In the genomic region with DNA sequence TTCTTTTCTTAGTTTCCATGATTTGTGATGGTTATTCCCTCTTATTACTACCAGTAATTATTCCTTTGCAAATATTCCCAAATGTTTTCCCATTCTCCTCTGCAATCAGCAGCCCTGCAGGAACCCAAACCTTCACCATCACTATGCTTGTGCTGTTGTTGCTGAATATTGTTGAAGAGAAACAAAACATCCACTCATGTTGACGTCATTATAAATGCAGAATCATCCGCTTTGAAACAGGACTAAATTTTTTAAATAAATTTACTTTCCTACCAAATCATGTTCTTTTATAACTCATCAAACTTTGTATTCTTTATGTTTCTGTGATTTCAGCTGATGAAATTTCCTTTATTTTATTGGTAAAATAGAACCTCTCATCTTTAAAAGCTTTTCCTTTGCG, we compare ENCODE assay signal across 33 cellular contexts.
"Had no signal": no experiment of that assay in that cellular context is flagged by ENCODE, and none has a peak within 500 bp of the region (broad histone marks: within the 10 kb centered on the region; RNA-seq: fewer than 3 reads in every experiment).

No MANE protein-coding gene starts in this region.

- H3K79me2 ChIP-seq: parathyroid adenoma had no signal

- DNase-seq: naive thymus-derived CD8-positive, alpha-beta T cell; nephron progenitor cell; nucleus accumbens; ovary; posterior cingulate gyrus; psoas muscle; right cardiac atrium; spleen; stimulated activated CD4-positive, alpha-beta T cell treated with anti-CD3 and anti-CD28 coated beads, Interleukin-12 subunit alpha, Interleukin-12 subunit beta, amount 100 ng/mL, for 4 hours; stimulated activated CD4-positive, alpha-beta T cell treated with anti-CD3 and anti-CD28 coated beads, Interleukin-1b, Interleukin-23, amount 100 ng/mL, for 48 hours; stimulated activated CD4-positive, alpha-beta T cell treated with anti-CD3 and anti-CD28 coated beads, Interleukin-4, amount 100 ng/mL, for 1 hour; stimulated activated CD4-positive, alpha-beta T cell treated with anti-CD3 and anti-CD28 coated beads, Interleukin-4, amount 100 ng/mL, for 4 hours; stimulated activated CD8-positive, alpha-beta memory T cell treated with anti-CD3 and anti-CD28 coated beads, Interleukin-4, amount 100 ng/mL, for 48 hours; stimulated activated naive CD4-positive, alpha-beta T cell; stimulated activated naive CD8-positive, alpha-beta T cell treated with anti-CD3 and anti-CD28 coated beads, Interleukin-15, amount 100 ng/mL, for 72 hours; stimulated activated naive CD8-positive, alpha-beta T cell treated with anti-CD3 and anti-CD28 coated beads, Interleukin-15, Interleukin-2, amounts not matched to agents 100 U/mL and 50 U/mL, for 24 hours; substantia nigra; testis; tibial artery; transverse colon; upper lobe of right lung; uterus had no signal

- H2AFZ ChIP-seq: parathyroid adenoma had no signal

- H3K27me3 Mint-ChIP-seq: naive thymus-derived CD8-positive, alpha-beta T cell; natural killer cell treated with Interleukin-12 subunit alpha and Interleukin-12 subunit beta and Interleukin-15 and Interleukin-18, amount 100 ng/mL, for 72 hours; progenitor cell of endocrine pancreas; stimulated activated memory B cell treated with anti-CD40 and anti-IgM and Interleukin-4, amounts not matched to agents 10 μg/mL and 1 μg/mL and 100 μg/mL, for 72 hours; stimulated activated naive CD8-positive, alpha-beta T cell treated with anti-CD3 and anti-CD28 coated beads, Interleukin-15, amount 100 ng/mL, for 72 hours; type B pancreatic cell had no signal

- H3K4me3 Mint-ChIP-seq: naive thymus-derived CD8-positive, alpha-beta T cell; natural killer cell treated with Interleukin-12 subunit alpha and Interleukin-12 subunit beta and Interleukin-15 and Interleukin-18, amount 100 ng/mL, for 72 hours; nephron progenitor cell; neural crest cell; stimulated activated memory B cell treated with anti-CD40 and anti-IgM and Interleukin-4, amounts not matched to agents 10 μg/mL and 1 μg/mL and 100 μg/mL, for 72 hours; stimulated activated naive CD8-positive, alpha-beta T cell treated with anti-CD3 and anti-CD28 coated beads, Interleukin-15, amount 100 ng/mL, for 72 hours; type B pancreatic cell had no signal

- H3K4me1 ChIP-seq: parathyroid adenoma, psoas muscle, spleen, suprapubic skin, testis, tibial artery, transverse colon, upper lobe of right lung, uterus had no signal

- H3K36me3 Mint-ChIP-seq: natural killer cell treated with Interleukin-12 subunit alpha and Interleukin-12 subunit beta and Interleukin-15 and Interleukin-18, amount 100 ng/mL, for 72 hours; stimulated activated memory B cell treated with anti-CD40 and anti-IgM and Interleukin-4, amounts not matched to agents 10 μg/mL and 1 μg/mL and 100 μg/mL, for 72 hours; type B pancreatic cell had no signal

- H3K27me3 ChIP-seq: neutrophil, ovary, spleen, suprapubic skin, testis, tibial artery, transverse colon, upper lobe of right lung, uterus had no signal

- H3K27ac ChIP-seq: neutrophil, ovary, parathyroid adenoma, psoas muscle, skin epidermis, spleen, suprapubic skin, testis, tibial artery, transverse colon, upper lobe of right lung, uterus had no signal

- H3K9ac ChIP-seq: parathyroid adenoma had no signal

- ATAC-seq: naive thymus-derived CD8-positive, alpha-beta T cell; natural killer cell treated with Interleukin-12 subunit alpha and Interleukin-12 subunit beta and Interleukin-15 and Interleukin-18, amount 100 ng/mL, for 72 hours; psoas muscle; right cardiac atrium; sciatic nerve; stimulated activated memory B cell treated with anti-CD40 and anti-IgM and Interleukin-4, amounts not matched to agents 10 μg/mL and 1 μg/mL and 100 μg/mL, for 72 hours; stimulated activated naive CD8-positive, alpha-beta T cell treated with anti-CD3 and anti-CD28 coated beads, Interleukin-15, amount 100 ng/mL, for 72 hours; stimulated activated naive CD8-positive, alpha-beta T cell treated with anti-CD3 and anti-CD28 coated beads, Interleukin-15, Interleukin-2, amounts not matched to agents 100 U/mL and 50 U/mL, for 24 hours; upper lobe of right lung had no signal

- H3K4me3 ChIP-seq: ovary, psoas muscle, skin epidermis, smooth muscle cell, spleen, suprapubic skin, testis, tibial artery, transverse colon, upper lobe of right lung, uterus had no signal

- H3K36me3 ChIP-seq: neutrophil, ovary, spleen, suprapubic skin, tibial artery, transverse colon, upper lobe of right lung, uterus had no signal

- H3K4me1 Mint-ChIP-seq: neural crest cell; stimulated activated memory B cell treated with anti-CD40 and anti-IgM and Interleukin-4, amounts not matched to agents 10 μg/mL and 1 μg/mL and 100 μg/mL, for 72 hours; stimulated activated naive CD8-positive, alpha-beta T cell treated with anti-CD3 and anti-CD28 coated beads, Interleukin-15, amount 100 ng/mL, for 72 hours had no signal

- H3K27ac Mint-ChIP-seq: naive thymus-derived CD8-positive, alpha-beta T cell; natural killer cell treated with Interleukin-12 subunit alpha and Interleukin-12 subunit beta and Interleukin-15 and Interleukin-18, amount 100 ng/mL, for 72 hours; nephron progenitor cell; progenitor cell of endocrine pancreas; stimulated activated memory B cell treated with anti-CD40 and anti-IgM and Interleukin-4, amounts not matched to agents 10 μg/mL and 1 μg/mL and 100 μg/mL, for 72 hours; stimulated activated naive CD8-positive, alpha-beta T cell treated with anti-CD3 and anti-CD28 coated beads, Interleukin-15, amount 100 ng/mL, for 72 hours; type B pancreatic cell had no signal

- H3K9me3 Mint-ChIP-seq: natural killer cell treated with Interleukin-12 subunit alpha and Interleukin-12 subunit beta and Interleukin-15 and Interleukin-18, amount 100 ng/mL, for 72 hours; nephron progenitor cell; stimulated activated memory B cell treated with anti-CD40 and anti-IgM and Interleukin-4, amounts not matched to agents 10 μg/mL and 1 μg/mL and 100 μg/mL, for 72 hours; type B pancreatic cell had no signal

- H3K4me2 ChIP-seq: smooth muscle cell had no signal

- H3K9me3 ChIP-seq: neutrophil, ovary, psoas muscle, spleen, suprapubic skin, testis, tibial artery, transverse colon, upper lobe of right lung, uterus had no signal
